In the genomic region with DNA sequence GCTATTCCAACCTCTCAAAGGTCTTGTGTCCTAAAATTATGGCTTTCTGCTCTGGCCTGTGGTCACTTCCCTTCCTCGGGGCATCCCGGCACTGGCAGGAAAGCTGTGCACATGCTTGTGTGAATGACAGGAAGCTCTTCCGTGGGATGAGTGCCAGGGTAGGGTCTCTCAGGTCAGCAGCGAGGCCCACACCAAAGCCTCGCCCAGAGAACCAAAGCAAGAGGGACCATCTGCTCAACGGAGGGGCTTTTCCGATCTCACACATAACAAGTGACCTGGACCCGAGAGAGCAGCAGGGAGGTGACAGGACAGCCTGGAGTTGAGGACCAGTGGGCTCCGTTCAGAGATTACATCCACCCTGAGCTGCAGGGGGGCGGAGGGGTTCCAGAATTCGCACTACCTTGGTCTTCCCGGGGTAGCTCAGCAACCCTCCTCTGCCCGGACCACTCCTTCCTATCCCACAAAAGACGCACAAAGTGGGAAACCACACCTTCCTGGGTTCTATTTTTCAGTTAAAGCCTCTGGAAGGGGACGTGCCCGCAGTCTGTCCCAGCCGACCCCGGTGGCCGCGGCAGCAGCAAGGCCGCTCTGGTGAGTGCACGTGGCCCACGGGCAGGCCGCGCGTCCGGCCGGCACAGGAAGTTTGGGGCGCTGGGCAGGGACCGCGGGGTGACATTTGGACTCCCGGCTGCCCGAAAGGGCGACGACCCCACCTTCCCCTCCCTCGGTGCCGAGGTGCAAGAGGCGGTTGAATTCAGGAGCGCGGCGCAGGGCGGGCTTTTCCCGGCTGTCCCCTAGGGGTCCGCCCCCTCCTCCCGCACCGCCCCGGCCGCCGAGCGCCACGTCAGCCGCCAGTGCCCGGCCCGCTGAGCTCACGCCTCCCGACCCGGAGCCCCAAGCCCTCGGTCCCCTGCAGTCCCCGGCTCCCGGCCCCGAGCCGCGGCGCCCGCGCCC, we compare ENCODE assay signal across 8 cellular contexts. TPM values are rescaled to one million over a fixed set of nuclear protein-coding genes. Genes with fewer than 3 reads are reported as not detected.
DNase-seq lines count a peak whose midpoint lies in the region; ATAC-seq, FAIRE-seq and TF ChIP-seq lines count a peak whose summit lies in the region.

No MANE protein-coding gene starts in this region.

- peak overlapping the region; percentile 83 for H3K4me3 ChIP-seq in AG04450 (ENCODE audit: low read depth, low read length)
- peak overlapping the region; percentile 84 for H3K4me3 ChIP-seq in left ventricle myocardium inferior

- POLR2A ChIA-PET in AG04450 (lab: Yijun Ruan, JAX): interaction anchor here (0.6 to 1.2 kb wide), 4 partner anchors 83 to 187 kb away, joined by 3 to 4 read pairs (median 4); no protein-coding TSS in a partner anchor
- POLR2A ChIA-PET in activated naive CD8-positive, alpha-beta T cell treated with anti-CD3 and anti-CD28 coated beads, Interleukin-2, amount 10 ng/mL, durations not matched to agents 7 days and 5 days (lab: Charles Lee): interaction anchor here (1.5 kb wide), 1 partner anchor 193 kb away, joined by 4 read pairs; the partner anchor contains the start of gene EEF1E1

- CTCF ChIA-PET in AG04450 (lab: Charles Lee): interaction anchor here (0.9 to 3.8 kb wide), 5 partner anchors 96 to 309 kb away, joined by 3 to 22 read pairs (median 9); partner anchors contain the start of gene BMP6

- peaks cover 64% of the 10 kb centered on the region for H3K4me1 ChIP-seq in left ventricle myocardium inferior

- peak overlapping the region; percentile 74 for H3K4me3 Mint-ChIP-seq in activated naive CD8-positive, alpha-beta T cell treated with anti-CD3 and anti-CD28 coated beads, Interleukin-2, amount 10 ng/mL, durations not matched to agents 7 days and 5 days

- no peaks in the 10 kb centered on the region for H3K27me3 Mint-ChIP-seq in activated naive CD8-positive, alpha-beta T cell treated with anti-CD3 and anti-CD28 coated beads, Interleukin-2, amount 10 ng/mL, durations not matched to agents 7 days and 5 days

- intact Hi-C loops in left ventricle myocardium inferior (cut with micrococcal nuclease): no loop called here

- peak; percentile 35 for ATAC-seq in HG03066 (IDR thresholded peaks at IDR 0.05; ENCODE audit: low read depth, unreplicated experiment)
- peak; percentile 34 for ATAC-seq in activated naive CD8-positive, alpha-beta T cell treated with anti-CD3 and anti-CD28 coated beads, Interleukin-2, amount 10 ng/mL, durations not matched to agents 7 days and 5 days (ENCODE audit: low read depth)
- no peak for ATAC-seq in GM18858 (IDR thresholded peaks at IDR 0.05; ENCODE audit: unreplicated experiment)

- peaks cover under 1% of the 10 kb centered on the region for H3K36me3 ChIP-seq in left ventricle myocardium inferior

- H3K9me3 ChIP-seq in AG04450 (ENCODE audit: control insufficient read depth, insufficient read depth, low read length) (no peaks in the 10 kb centered on the region), left ventricle myocardium inferior (replicated peaks) (no peaks in the 10 kb centered on the region)

- no peaks in the 10 kb centered on the region for H3K9me3 Mint-ChIP-seq in activated naive CD8-positive, alpha-beta T cell treated with anti-CD3 and anti-CD28 coated beads, Interleukin-2, amount 10 ng/mL, durations not matched to agents 7 days and 5 days

- FAIRE-seq in RCC 7860 (lab: Jason Lieb, UNC): no peak

- no peaks in the 10 kb centered on the region for H3K36me3 Mint-ChIP-seq in activated naive CD8-positive, alpha-beta T cell treated with anti-CD3 and anti-CD28 coated beads, Interleukin-2, amount 10 ng/mL, durations not matched to agents 7 days and 5 days

- in situ Hi-C loops in GM13977 (cut with MboI; ENCODE audit: low pct_unique_long_range_greater_than_20kb, low sequenced_read_pairs, unreplicated experiment): no loop called here

- H3K27me3 ChIP-seq in AG04450 (ENCODE audit: control insufficient read depth, insufficient read depth, low read length) (peaks cover 3% of the 10 kb centered on the region), left ventricle myocardium inferior (ENCODE audit: low read depth) (no peaks in the 10 kb centered on the region)

- peak overlapping the region; percentile 39 for H3K27ac ChIP-seq in AG04450 (ENCODE audit: low read depth, low read length)
- H3K27ac ChIP-seq in left ventricle myocardium inferior (replicated peaks): peak overlapping the region; percentile 90

- peak overlapping the region; percentile 26 for H3K27ac Mint-ChIP-seq in activated naive CD8-positive, alpha-beta T cell treated with anti-CD3 and anti-CD28 coated beads, Interleukin-2, amount 10 ng/mL, durations not matched to agents 7 days and 5 days

- DNase-seq in AG04450 (ENCODE audit: low read depth, low spot score): no peak
- peak; percentile 76 for DNase-seq in GM13977 (ENCODE audit: low spot score)
- DNase-seq in RCC 7860 (ENCODE audit: low spot score): peak; percentile 33
- DNase-seq in activated naive CD8-positive, alpha-beta T cell treated with anti-CD3 and anti-CD28 coated beads, Interleukin-2, amount 10 ng/mL, durations not matched to agents 7 days and 5 days: peak; percentile 60
- DNase-seq in left ventricle myocardium inferior: peak; percentile 67
- peak; percentile 81 for DNase-seq in pulmonary artery endothelial cell (ENCODE audit: low read depth, low spot score)

- TF ChIP-seq CTCF in AG04450 (IDR thresholded peaks at IDR 0.05; ENCODE audit: low read depth, low read length) (no peak), GM13977 (IDR thresholded peaks at IDR 0.05; ENCODE audit: extremely low read depth, insufficient read depth, missing control alignments) (no peak), left ventricle myocardium inferior (IDR thresholded peaks at IDR 0.05; ENCODE audit: borderline replicate concordance) (no peak)

- H3K4me1 Mint-ChIP-seq in activated naive CD8-positive, alpha-beta T cell treated with anti-CD3 and anti-CD28 coated beads, Interleukin-2, amount 10 ng/mL, durations not matched to agents 7 days and 5 days: peaks cover 14% of the 10 kb centered on the region

RNA-seq across cellular contexts. Expression of gene TXNDC5, which starts 1.0 kb away (rescaled TPM):
- polyA plus RNA-seq in AG04450 (2011; rRNA removed): 285 and 310 TPM in 2 replicates
- 172 and 185 TPM in 2 replicates for polyA minus RNA-seq in AG04450 (2011; rRNA and poly(A)+ RNA removed)
- total RNA-seq in activated naive CD8-positive, alpha-beta T cell treated with anti-CD3 and anti-CD28 coated beads, Interleukin-2, amount 10 ng/mL, durations not matched to agents 7 days and 5 days: 10 to 100 TPM; 17.5 to 19.0 TPM
- total RNA-seq in left ventricle myocardium inferior (48.2 TPM), pulmonary artery endothelial cell (1,753 and 2,272 TPM in 2 replicates)

Comparison
In these comparisons a context has a peak if more than half of its experiments do, and no peak if none do; other contexts are left out.
1. RNA of gene TXNDC5, which starts 1.0 kb away (total RNA-seq): 1,753 to 2,272 TPM in pulmonary artery endothelial cell; 48.2 TPM in left ventricle myocardium inferior (single experiment) and 17.5 to 19.0 TPM in activated naive CD8-positive, alpha-beta T cell treated with anti-CD3 and anti-CD28 coated beads, Interleukin-2, amount 10 ng/mL, durations not matched to agents 7 days and 5 days; every median in the first group is over 10 times any median in the second.